In the genomic region with DNA sequence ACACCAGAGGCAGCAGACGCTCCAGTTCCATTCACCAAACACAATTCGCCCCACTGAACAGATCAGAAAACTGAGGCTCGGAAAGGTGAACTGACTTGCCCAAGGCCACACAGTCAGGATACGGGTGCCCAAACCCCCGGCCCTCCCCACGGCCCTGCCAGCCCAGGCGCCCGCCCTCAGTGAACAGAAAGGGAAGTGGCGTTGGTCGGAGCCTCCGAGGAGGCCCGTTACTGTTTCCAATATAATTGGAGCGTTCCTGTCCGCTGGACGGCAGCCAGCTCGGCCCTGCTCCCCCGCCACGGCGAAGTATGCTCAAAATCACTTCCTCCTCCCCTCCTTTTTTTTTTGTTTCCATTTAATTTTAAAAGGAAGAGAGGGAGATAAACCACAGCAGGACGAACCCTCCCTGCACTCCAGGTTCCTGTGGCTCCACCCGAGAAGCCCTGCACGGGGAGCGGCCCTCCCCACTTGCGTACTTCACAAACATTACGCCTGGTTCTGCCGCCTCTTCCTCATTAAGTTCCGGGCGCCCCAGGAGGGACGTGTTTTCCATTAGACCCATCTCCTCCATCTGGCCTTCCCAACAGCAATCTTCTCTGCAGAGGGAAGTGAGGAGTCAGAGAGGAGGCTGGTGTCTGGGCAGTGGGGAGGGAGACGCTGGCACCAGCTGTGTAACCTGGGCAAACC, we compare ENCODE assay signal across 9 cellular contexts.
DNase-seq lines count a peak whose midpoint lies in the region; ATAC-seq, FAIRE-seq and TF ChIP-seq lines count a peak whose summit lies in the region.
"Had no signal": no experiment of that assay in that cellular context is flagged by ENCODE, and none has a peak within 500 bp of the region (broad histone marks: within the 10 kb centered on the region; RNA-seq: fewer than 3 reads in every experiment).

No MANE protein-coding gene starts in this region.

- H3K4me3 ChIP-seq in HFF-Myc (replicated peaks; ENCODE audit: low read depth, low read length) (peak overlapping the region; percentile 16), PC-3 (ENCODE audit: low read length) (no peak overlapping the region), esophagus (ENCODE audit: low read depth in 1 of 2, low read length in 2 of 2) (no peak overlapping the region)

- H3K4me1 ChIP-seq in PC-3 (ENCODE audit: insufficient read depth, low read length), result 0 out of 2 replicates have a peak, but pooled peaks cover 12% of the 10 kb centered on the region
- H3K4me1 ChIP-seq in esophagus (ENCODE audit: control insufficient read depth in 2 of 2, insufficient read depth in 2 of 2, low read length in 1 of 2), result peaks cover 7 to 35% of the 10 kb centered on the region in 2 donors

- H3F3A ChIP-seq in PC-3 (ENCODE audit: low read length, unreplicated experiment), result no peaks in the 10 kb centered on the region

- no peak overlapping the region for H3K4me3 Mint-ChIP-seq in nephron progenitor cell

- CTCF ChIA-PET in PC-3 (lab: Charles Lee), result interaction anchor here (0.7 kb wide), 1 partner anchor 257 kb away, joined by 3 read pairs; no protein-coding TSS in a partner anchor

- H3K79me2 ChIP-seq in PC-3 (ENCODE audit: low read length), result peaks cover 53% of the 10 kb centered on the region

- H3K36me3 ChIP-seq in PC-3 (ENCODE audit: low read depth, low read length), result no peaks in the 10 kb centered on the region
- peaks cover 0 to 3% of the 10 kb centered on the region in 2 donors for H3K36me3 ChIP-seq in esophagus (ENCODE audit: control insufficient read depth in 2 of 2, insufficient read depth in 2 of 2, low read length in 1 of 2)

- no peak overlapping the region for H3K9ac ChIP-seq in PC-3 (ENCODE audit: low read length)

- ATAC-seq in PC-3, result peak; percentile 40

- no peaks in the 10 kb centered on the region for H3K9me2 ChIP-seq in PC-3 (replicated peaks; ENCODE audit: low read length)

- no peak overlapping the region for H3K27ac ChIP-seq in PC-3 (ENCODE audit: low read length)
- H3K27ac ChIP-seq in esophagus (ENCODE audit: low read depth in 2 of 2, low read length in 1 of 2), result peak overlapping the region; percentile 67 to 72
- H3K27ac ChIP-seq: epithelial cell of prostate had no signal

- peak overlapping the region; percentile 29; the same call in 1 of the 2 replicates for H3K4me2 ChIP-seq in PC-3 (ENCODE audit: low read length)

- 27 to 37% methylated on average over 30 of the region's 30 CpGs for WGBS in esophagus, 2 donors

- peaks cover 19% of the 10 kb centered on the region; the same call in 1 of the 2 replicates for H4K20me1 ChIP-seq in PC-3 (ENCODE audit: low read length)

- H3K9me3 Mint-ChIP-seq in nephron progenitor cell, result no peaks in the 10 kb centered on the region

- no peak overlapping the region for H2AFZ ChIP-seq in PC-3 (ENCODE audit: low read length)

- POLR2A ChIA-PET in PC-3 (lab: Charles Lee; ENCODE audit: unreplicated experiment), result no interaction called here

- H3K9me3 ChIP-seq in PC-3 (ENCODE audit: low read length) (no peaks in the 10 kb centered on the region), esophagus (ENCODE audit: control insufficient read depth in 2 of 2, insufficient read depth in 1 of 2, low read depth in 1 of 2, low read length in 1 of 2) (peaks cover 0 to 2% of the 10 kb centered on the region in 2 donors)

- H3K27me3 ChIP-seq in PC-3 (ENCODE audit: low read length), result no peaks in the 10 kb centered on the region
- no peaks in the 10 kb centered on the region for H3K27me3 ChIP-seq in esophagus (ENCODE audit: control insufficient read depth in 1 of 2, insufficient read depth in 2 of 2, low read length in 2 of 2)

- H3K4me1 Mint-ChIP-seq in nephron progenitor cell, result peaks cover 91% of the 10 kb centered on the region

- H3K27me3 Mint-ChIP-seq in nephron progenitor cell (ENCODE audit: low read depth, poor library complexity), result peaks cover 10% of the 10 kb centered on the region

- DNase-seq in HFF-Myc (ENCODE audit: extremely low read depth, low read depth) (peak; percentile 68), PC-3 (peak; percentile 15), nephron progenitor cell (no peak), H54 (ENCODE audit: insufficient read length, low spot score) (no peak), hippocampal formation (lab: John Stamatoyannopoulos, UW) (no peak), mesenteric fat pad (ENCODE audit: low spot score) (no peak), activated gamma-delta T cell (lab: John Stamatoyannopoulos, UW) (no peak)

- peaks cover 6% of the 10 kb centered on the region for H3K36me3 Mint-ChIP-seq in nephron progenitor cell (ENCODE audit: low read depth)

- FAIRE-seq in H54 (lab: Jason Lieb, UNC), result no peak

- no peak for TF ChIP-seq POLR2A in H54 (IDR thresholded peaks at IDR 0.05; ENCODE audit: low read depth, low read length)

- intact Hi-C loops in PC-3 (cut with micrococcal nuclease), result no loop called here

- peak overlapping the region; percentile 90 for H3K27ac Mint-ChIP-seq in nephron progenitor cell

- TF ChIP-seq CTCF in HFF-Myc (IDR thresholded peaks at IDR 0.05; ENCODE audit: low read depth, low read length, missing control alignments), result no peak
- no peak for TF ChIP-seq CTCF in PC-3 (conservative IDR thresholded peaks at IDR 0.05; ENCODE audit: low read depth, low read length)
- no peak for TF ChIP-seq CTCF in nephron progenitor cell (IDR thresholded peaks at IDR 0.05)

- no TSS peak for BruUV-seq in PC-3 (replicated peaks; lab: Mats Ljungman, UMichigan)

Comparison
In these comparisons a context has a peak if more than half of its experiments do, and no peak if none do; other contexts are left out.
1. DNase-seq: peak in HFF-Myc (single experiment) and PC-3 (single experiment); none in nephron progenitor cell (single experiment), H54 (single experiment), hippocampal formation (0 of 2), mesenteric fat pad (single experiment) and activated gamma-delta T cell (single experiment).